Comparison of ENCODE assay signal across 25 cellular contexts in genomic region chr17:1351275-1351674, GRCh38. TPM values are rescaled to one million over a fixed set of nuclear protein-coding genes. Genes with fewer than 3 reads are reported as not detected.
DNase-seq lines count a peak whose midpoint lies in the region; ATAC-seq and TF ChIP-seq lines count a peak whose summit lies in the region.
"Had no signal": no experiment of that assay in that cellular context is flagged by ENCODE, and none has a peak within 500 bp of the region (broad histone marks: within the 10 kb centered on the region; RNA-seq: fewer than 3 reads in every experiment).

No MANE protein-coding gene starts in this region.

- no peak for TF ChIP-seq CTCF in endothelial cell (IDR thresholded peaks at IDR 0.05; ENCODE audit: unreplicated experiment)
- TF ChIP-seq CTCF in suprapubic skin (IDR thresholded peaks at IDR 0.05) = no peak

- peak overlapping the region; percentile 64 for H3K4ac ChIP-seq in trophoblast cell (ENCODE audit: low read depth, low read length)

- H3K27me3 ChIP-seq in trophoblast cell (ENCODE audit: insufficient read depth, low read length) (no peaks in the 10 kb centered on the region), suprapubic skin (no peaks in the 10 kb centered on the region)
- H3K27me3 ChIP-seq: MG63 had no signal

- ATAC-seq in T-helper 17 cell (no peak), HG03342 (IDR thresholded peaks at IDR 0.05; ENCODE audit: unreplicated experiment) (no peak)
- ATAC-seq: HepG2, K562 had no signal

- no peak overlapping the region for H3K23ac ChIP-seq in trophoblast cell (ENCODE audit: low read length)

- H3K36me3 ChIP-seq in trophoblast cell (ENCODE audit: control insufficient read depth in 1 of 2, insufficient read depth in 2 of 2, low read length in 2 of 2) (peaks cover 50 to 58% of the 10 kb centered on the region in 2 experiments), suprapubic skin (peaks cover 68% of the 10 kb centered on the region)

- H3K9ac ChIP-seq in trophoblast cell (ENCODE audit: low read length) = no peak overlapping the region

- no peaks in the 10 kb centered on the region for H3K27me3 Mint-ChIP-seq in activated naive CD8-positive, alpha-beta T cell
- no peaks in the 10 kb centered on the region for H3K27me3 Mint-ChIP-seq in activated naive CD8-positive, alpha-beta T cell treated with anti-CD3 and anti-CD28 coated beads for 36 hours
- no peaks in the 10 kb centered on the region for H3K27me3 Mint-ChIP-seq in T-helper 17 cell
- peaks cover 11% of the 10 kb centered on the region for H3K27me3 Mint-ChIP-seq in endothelial cell (ENCODE audit: unreplicated experiment)

- no peak for DNase-seq in activated naive CD8-positive, alpha-beta T cell treated with anti-CD3 and anti-CD28 coated beads for 36 hours
- DNase-seq in T-helper 17 cell = no peak
- no peak for DNase-seq in endothelial cell (ENCODE audit: low spot score)
- no peak for DNase-seq in trophoblast cell
- DNase-seq in suprapubic skin (ENCODE audit: low spot score in 2 of 2) = no peak
- no peak for DNase-seq in dedifferentiated amniotic fluid mesenchymal stem cell (ENCODE audit: extremely low spot score)
- DNase-seq: 8988T, DMS53, GDM1, GOT3, HCEC 1CT, MG63, NCI-H1417, NCI-H187, NCI-H2107, NCI-H446 treated with DMSO at 0.1 percent for 48 hours, NCI-H526 treated with DMSO at 0.1 percent for 48 hours, PC-9, RPMI8226, SHP77 treated with DMSO at 0.1 percent for 48 hours had no signal

- peak overlapping the region; percentile 50 for H3K27ac Mint-ChIP-seq in activated naive CD8-positive, alpha-beta T cell
- no peak overlapping the region for H3K27ac Mint-ChIP-seq in activated naive CD8-positive, alpha-beta T cell treated with anti-CD3 and anti-CD28 coated beads for 36 hours
- H3K27ac Mint-ChIP-seq in T-helper 17 cell (peak overlapping the region; percentile 82), endothelial cell (ENCODE audit: unreplicated experiment) (peak overlapping the region; percentile 10)

- H3K36me3 Mint-ChIP-seq in activated naive CD8-positive, alpha-beta T cell = peaks cover 6% of the 10 kb centered on the region
- H3K36me3 Mint-ChIP-seq in activated naive CD8-positive, alpha-beta T cell treated with anti-CD3 and anti-CD28 coated beads for 36 hours = peaks cover 36% of the 10 kb centered on the region
- H3K36me3 Mint-ChIP-seq in T-helper 17 cell (ENCODE audit: low read depth) (peaks cover 7% of the 10 kb centered on the region), endothelial cell (ENCODE audit: low read depth, unreplicated experiment) (peaks cover 40% of the 10 kb centered on the region)

- no peak overlapping the region for H3K4me3 ChIP-seq in trophoblast cell (ENCODE audit: low read depth, low read length)
- no peak overlapping the region for H3K4me3 ChIP-seq in suprapubic skin
- H3K4me3 ChIP-seq: K562, MG63, PC-9 had no signal

- no peak overlapping the region for H4K91ac ChIP-seq in trophoblast cell (ENCODE audit: low read depth, low read length)

- H3K79me1 ChIP-seq in trophoblast cell (ENCODE audit: low read length) = no peaks in the 10 kb centered on the region

- H3K27ac ChIP-seq in trophoblast cell (ENCODE audit: low read depth, low read length) (no peak overlapping the region), suprapubic skin (no peak overlapping the region)
- H3K27ac ChIP-seq: C4-2B, PC-9 had no signal

- TF ChIP-seq EP300 in suprapubic skin (IDR thresholded peaks at IDR 0.05) = no peak

- no peak overlapping the region for H3K4me3 Mint-ChIP-seq in activated naive CD8-positive, alpha-beta T cell
- H3K4me3 Mint-ChIP-seq in activated naive CD8-positive, alpha-beta T cell treated with anti-CD3 and anti-CD28 coated beads for 36 hours = no peak overlapping the region
- H3K4me3 Mint-ChIP-seq in T-helper 17 cell (no peak overlapping the region), endothelial cell (ENCODE audit: unreplicated experiment) (peak overlapping the region; percentile 51)

- no peak overlapping the region for H2AFZ ChIP-seq in trophoblast cell (ENCODE audit: insufficient read depth, low read length, poor library complexity)
- H2AFZ ChIP-seq: PC-9 had no signal

- no peak overlapping the region for H2BK5ac ChIP-seq in trophoblast cell (ENCODE audit: low read depth, low read length, poor library complexity)

- no peak overlapping the region for H2BK12ac ChIP-seq in trophoblast cell (ENCODE audit: low read length)

- H2AK5ac ChIP-seq in trophoblast cell (ENCODE audit: low read length) = no peak overlapping the region

- no peak overlapping the region for H4K12ac ChIP-seq in trophoblast cell (ENCODE audit: low read depth, low read length)

- H2BK120ac ChIP-seq in trophoblast cell (ENCODE audit: insufficient read depth, low read length, poor library complexity) = no peak overlapping the region

- no peaks in the 10 kb centered on the region for H3K9me3 Mint-ChIP-seq in activated naive CD8-positive, alpha-beta T cell (ENCODE audit: low read depth)
- no peaks in the 10 kb centered on the region for H3K9me3 Mint-ChIP-seq in activated naive CD8-positive, alpha-beta T cell treated with anti-CD3 and anti-CD28 coated beads for 36 hours
- H3K9me3 Mint-ChIP-seq in endothelial cell (ENCODE audit: unreplicated experiment) = no peaks in the 10 kb centered on the region

- no peak for TF ChIP-seq POLR2A in suprapubic skin (IDR thresholded peaks at IDR 0.05)

- no peak overlapping the region for H3K4me2 ChIP-seq in trophoblast cell (ENCODE audit: low read length)
- H3K4me2 ChIP-seq: PC-9 had no signal

- H3K9me3 ChIP-seq in T-helper 17 cell (ENCODE audit: control insufficient read depth, low read length, poor library complexity, severe bottlenecking) (no peaks in the 10 kb centered on the region), trophoblast cell (ENCODE audit: insufficient read depth, low read depth, low read length) (no peaks in the 10 kb centered on the region), suprapubic skin (no peaks in the 10 kb centered on the region)
- H3K9me3 ChIP-seq: MG63 had no signal

- H3K79me2 ChIP-seq in trophoblast cell (ENCODE audit: control insufficient read depth, insufficient read depth, low read length, poor library complexity) = peaks cover under 1% of the 10 kb centered on the region

- H3K4me1 Mint-ChIP-seq in activated naive CD8-positive, alpha-beta T cell (ENCODE audit: low read depth) = peaks cover 23% of the 10 kb centered on the region
- peaks cover 13% of the 10 kb centered on the region for H3K4me1 Mint-ChIP-seq in activated naive CD8-positive, alpha-beta T cell treated with anti-CD3 and anti-CD28 coated beads for 36 hours
- H3K4me1 Mint-ChIP-seq in T-helper 17 cell (peaks cover 27% of the 10 kb centered on the region), endothelial cell (ENCODE audit: unreplicated experiment) (peaks cover 7% of the 10 kb centered on the region)

- WGBS in trophoblast cell (ENCODE audit: extremely low coverage, insufficient coverage, insufficient read length) = no CpG with 5 or more reads among the region's 5 CpGs
- WGBS in suprapubic skin = 86% methylated on average over 5 of the region's 5 CpGs

- no peak overlapping the region for H3K14ac ChIP-seq in trophoblast cell (ENCODE audit: low read length)

- no peak overlapping the region for H4K8ac ChIP-seq in trophoblast cell (ENCODE audit: low read depth, low read length)

- H3K4me1 ChIP-seq in trophoblast cell (ENCODE audit: control insufficient read depth in 1 of 2, insufficient read depth in 2 of 2, low read length in 2 of 2) (no peaks in the 10 kb centered on the region), suprapubic skin (peaks cover 3% of the 10 kb centered on the region)

- H3K18ac ChIP-seq in trophoblast cell (ENCODE audit: low read length) = no peak overlapping the region

RNA-seq across cellular contexts. Expression of gene YWHAE, which starts 48.7 kb away (rescaled TPM):
- 100 to 1,000 TPM; 550 to 555 TPM for total RNA-seq in activated naive CD8-positive, alpha-beta T cell treated with anti-CD3 and anti-CD28 coated beads for 36 hours
- total RNA-seq in T-helper 17 cell (100 to 1,000 TPM; 142 to 146 TPM), endothelial cell (ENCODE audit: unreplicated experiment) (820 TPM), suprapubic skin (100 to 1,000 TPM; 467 to 572 (median 520) TPM)
- polyA plus RNA-seq in trophoblast cell (2013) = 619 and 645 TPM in 2 replicates
